1 cellular context compared by ENCODE assay signal in the genomic region with DNA sequence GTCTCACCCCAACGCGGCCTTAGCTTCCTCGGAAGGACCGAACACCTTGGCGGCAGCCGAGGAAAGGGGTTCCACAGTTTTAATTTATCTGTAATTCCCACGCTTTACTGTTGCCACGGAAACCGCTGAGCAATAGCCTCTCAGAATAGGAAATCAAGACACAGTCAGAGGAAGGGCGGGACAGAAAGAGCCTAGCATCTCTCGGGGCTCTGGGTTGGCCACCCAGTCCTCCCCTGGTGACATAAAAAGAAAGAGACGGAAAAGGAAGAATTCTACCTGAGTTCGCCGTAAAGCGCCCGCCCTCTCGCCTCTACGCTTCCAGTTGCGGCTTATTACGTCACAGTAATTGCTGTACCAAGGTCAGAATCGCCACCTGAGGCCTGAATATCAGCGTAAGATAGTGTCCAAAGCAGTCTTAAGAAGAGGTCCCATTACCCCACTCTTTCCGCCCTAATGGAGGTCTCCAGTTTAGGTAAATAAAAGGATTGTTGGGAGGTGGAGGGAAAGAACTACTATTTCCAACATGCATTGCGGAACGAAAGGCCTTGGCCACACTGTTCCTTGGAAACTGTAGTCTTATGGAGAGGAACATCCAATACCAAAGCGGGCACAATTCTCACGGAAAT.
TF ChIP-seq lines count a peak whose summit lies in the region.

No MANE protein-coding gene starts in this region.

TF ChIP-seq in HCT116, 20 proteins besides CTCF, POLR2A, EP300 and RAD21 (continued from another document):
- TF ChIP-seq, protein P1, sequence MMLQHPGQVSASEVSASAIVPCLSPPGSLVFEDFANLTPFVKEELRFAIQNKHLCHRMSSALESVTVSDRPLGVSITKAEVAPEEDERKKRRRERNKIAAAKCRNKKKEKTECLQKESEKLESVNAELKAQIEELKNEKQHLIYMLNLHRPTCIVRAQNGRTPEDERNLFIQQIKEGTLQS (IDR thresholded peaks at IDR 0.05): no peak
- no peak; the same call in 1 of the 2 replicates for TF ChIP-seq EGR1 (IDR thresholded peaks at IDR 0.05; ENCODE audit: low read depth)
- no peak for TF ChIP-seq JUND (IDR thresholded peaks at IDR 0.05)
